In genomic region chr7:5665106-5666025, GRCh38 we compare ENCODE assay signal across 8 cellular contexts.
A peak's percentile ranks its signal among the peaks of the same experiment; 100 is the strongest.
DNase-seq lines count a peak whose midpoint lies in the region; ATAC-seq and TF ChIP-seq lines count a peak whose summit lies in the region.

No MANE protein-coding gene starts in this region.

- H3K9me3 Mint-ChIP-seq in activated naive CD8-positive, alpha-beta T cell treated with anti-CD3 and anti-CD28 coated beads for 36 hours, result no peaks in the 10 kb centered on the region
- no peaks in the 10 kb centered on the region for H3K9me3 Mint-ChIP-seq in progenitor cell of endocrine pancreas (ENCODE audit: low read depth)

- H3K36me3 Mint-ChIP-seq in activated naive CD8-positive, alpha-beta T cell treated with anti-CD3 and anti-CD28 coated beads for 36 hours, result peaks cover 11% of the 10 kb centered on the region
- H3K36me3 Mint-ChIP-seq in progenitor cell of endocrine pancreas (ENCODE audit: insufficient read depth), result no peaks in the 10 kb centered on the region

- H3K4me3 ChIP-seq in GM12865 (ENCODE audit: low read depth, low read length), result no peak overlapping the region
- no peak overlapping the region for H3K4me3 ChIP-seq in SK-N-MC
- no peak overlapping the region for H3K4me3 ChIP-seq in cardiac muscle cell

- H3K9ac ChIP-seq in SK-N-MC (ENCODE audit: insufficient read length), result no peak overlapping the region

- peaks cover 17% of the 10 kb centered on the region; the same call in 1 of the 2 replicates for H3K36me3 ChIP-seq in SK-N-MC (ENCODE audit: insufficient read depth, low read length)
- no peaks in the 10 kb centered on the region for H3K36me3 ChIP-seq in cardiac muscle cell

- no peaks in the 10 kb centered on the region for H3K9me3 ChIP-seq in SK-N-MC (ENCODE audit: low read depth, low read length)
- H3K9me3 ChIP-seq in cardiac muscle cell (ENCODE audit: low read depth), result no peaks in the 10 kb centered on the region

- H3K4me3 Mint-ChIP-seq in activated naive CD8-positive, alpha-beta T cell treated with anti-CD3 and anti-CD28 coated beads for 36 hours, result no peak overlapping the region
- H3K4me3 Mint-ChIP-seq in progenitor cell of endocrine pancreas (ENCODE audit: low read depth), result no peak overlapping the region

- TF ChIP-seq CTCF in GM12865 (IDR thresholded peaks at IDR 0.05; ENCODE audit: insufficient read depth, low read depth, low read length, missing control alignments), result peak; percentile 79
- TF ChIP-seq CTCF in cardiac muscle cell (IDR thresholded peaks at IDR 0.05; ENCODE audit: low read depth, low read length), result peak; percentile 89
- peak; percentile 87 for TF ChIP-seq CTCF in progenitor cell of endocrine pancreas (IDR thresholded peaks at IDR 0.05; ENCODE audit: unreplicated experiment)

- H3K27me3 ChIP-seq in cardiac muscle cell, result no peaks in the 10 kb centered on the region

- peaks cover 11% of the 10 kb centered on the region for H3K4me1 ChIP-seq in cardiac muscle cell (ENCODE audit: low read depth)

- H3K27me3 Mint-ChIP-seq in activated naive CD8-positive, alpha-beta T cell treated with anti-CD3 and anti-CD28 coated beads for 36 hours, result no peaks in the 10 kb centered on the region
- no peaks in the 10 kb centered on the region for H3K27me3 Mint-ChIP-seq in progenitor cell of endocrine pancreas

- peak; percentile 83 for DNase-seq in GM12865 (ENCODE audit: low read depth)
- peak; percentile 56 for DNase-seq in NCI-H1048 (lab: John Stamatoyannopoulos, UW)
- peak; percentile 76 for DNase-seq in SK-N-MC (ENCODE audit: low read depth, low spot score)
- DNase-seq in activated naive CD8-positive, alpha-beta T cell treated with anti-CD3 and anti-CD28 coated beads for 36 hours, result peak; percentile 46
- DNase-seq in cardiac muscle cell (ENCODE audit: low read depth in 1 of 2, low spot score in 1 of 2), result peak; percentile 84 to 88
- DNase-seq in progenitor cell of endocrine pancreas (ENCODE audit: low spot score, unreplicated experiment), result peak; percentile 62

- peaks cover 35% of the 10 kb centered on the region for H3K4me1 Mint-ChIP-seq in activated naive CD8-positive, alpha-beta T cell treated with anti-CD3 and anti-CD28 coated beads for 36 hours
- H3K4me1 Mint-ChIP-seq in progenitor cell of endocrine pancreas (ENCODE audit: low read depth), result peaks cover 5% of the 10 kb centered on the region

- H3K27ac ChIP-seq in SK-N-MC (no peak overlapping the region), cardiac muscle cell (no peak overlapping the region)

- ATAC-seq in HG03135 (IDR thresholded peaks at IDR 0.05; ENCODE audit: unreplicated experiment) (no peak), HG02678 (IDR thresholded peaks at IDR 0.05; ENCODE audit: unreplicated experiment) (no peak)

- H3K27ac Mint-ChIP-seq in activated naive CD8-positive, alpha-beta T cell treated with anti-CD3 and anti-CD28 coated beads for 36 hours, result no peak overlapping the region
- no peak overlapping the region for H3K27ac Mint-ChIP-seq in progenitor cell of endocrine pancreas
